8 cellular contexts compared by ENCODE assay signal in the genomic region with DNA sequence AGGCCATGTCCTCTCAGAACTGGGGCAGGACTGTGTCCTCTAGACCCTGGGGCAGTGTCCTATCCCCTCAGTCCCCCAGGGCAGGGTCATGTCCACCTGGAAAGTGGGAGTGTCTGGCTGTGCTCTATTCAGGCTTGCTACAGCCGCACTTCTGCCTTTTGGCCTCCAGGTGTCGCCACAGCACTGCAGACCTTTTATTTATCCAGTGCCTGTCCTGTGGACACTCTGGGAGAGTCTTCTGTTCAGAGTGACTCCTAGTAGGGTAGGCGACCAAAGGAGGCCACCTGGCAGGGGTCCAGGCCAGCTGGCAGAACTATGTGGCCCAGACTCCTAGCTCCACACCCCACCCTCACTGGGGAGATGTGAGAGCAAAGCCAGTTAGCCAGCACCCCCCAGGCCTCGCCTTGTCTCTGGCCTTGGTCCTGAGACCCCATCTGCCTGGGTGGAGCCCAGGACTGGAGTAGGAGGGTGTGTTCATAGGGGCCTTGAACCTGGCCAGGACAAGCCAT. TPM values are rescaled to one million over a fixed set of nuclear protein-coding genes. Genes with fewer than 3 reads are reported as not detected.
A peak's percentile ranks its signal among the peaks of the same experiment; 100 is the strongest.
DNase-seq lines count a peak whose midpoint lies in the region; TF ChIP-seq lines count a peak whose summit lies in the region.

No MANE protein-coding gene starts in this region.

- H3K36me3 ChIP-seq in mesenchymal stem cell (ENCODE audit: control insufficient read depth in 1 of 2, insufficient read depth in 2 of 2, low read depth in 1 of 2, low read length in 2 of 2) = no peaks in the 10 kb centered on the region

- no peak overlapping the region for H3K14ac ChIP-seq in mesenchymal stem cell (ENCODE audit: low read length in 2 of 2)

- peaks cover 15% of the 10 kb centered on the region for H3K4me1 ChIP-seq in mesenchymal stem cell (ENCODE audit: control insufficient read depth, insufficient read depth, low read depth, low read length)

- peaks cover 43 to 58% of the 10 kb centered on the region in 2 experiments for H3K27me3 ChIP-seq in mesenchymal stem cell (ENCODE audit: control insufficient read depth in 1 of 2, insufficient read depth in 1 of 2, low read length in 2 of 2)

- H3K4me2 ChIP-seq in mesenchymal stem cell (ENCODE audit: low read length, poor library complexity, severe bottlenecking) = no peak overlapping the region

- WGBS in mesenchymal stem cell = 0% methylated on average over 3 of the region's 4 CpGs

- no peak overlapping the region for H4K8ac ChIP-seq in mesenchymal stem cell (ENCODE audit: low read length)

- H3K4me3 ChIP-seq in mesenchymal stem cell (ENCODE audit: insufficient read depth in 1 of 2, low read depth in 1 of 2, low read length in 2 of 2) = no peak overlapping the region

- CTCF ChIA-PET in HEK293T (lab: Yijun Ruan, JAX) = interaction anchor here (1.1 kb wide), 1 partner anchor 229 kb away, joined by 3 read pairs; no protein-coding TSS in a partner anchor

- peak; percentile 75 for DNase-seq in COLO829 (ENCODE audit: low spot score)
- DNase-seq in HEK293T (ENCODE audit: extremely low spot score) = peak; percentile 78
- peak; percentile 17 for DNase-seq in NCI-H510A treated with DMSO at 0.1 percent for 48 hours (lab: John Stamatoyannopoulos, UW)
- DNase-seq in activated CD4-positive, alpha-beta T cell treated with anti-CD3 and anti-CD28 coated beads, Interleukin-2, amount 50 U/mL, for 4 hours = peak; percentile 54 to 59
- DNase-seq in ecto neural progenitor cell (ENCODE audit: low spot score) = peak; percentile 85
- peak; percentile 75 for DNase-seq in mesenchymal stem cell
- peak; percentile 30 to 43 for DNase-seq in stimulated activated CD8-positive, alpha-beta memory T cell treated with anti-CD3 and anti-CD28 coated beads, Interleukin-4, amount 100 ng/mL, for 4 hours (ENCODE audit: low read depth in 2 of 2, low spot score in 1 of 2)
- no peak for DNase-seq in NCI-H187 (lab: John Stamatoyannopoulos, UW)

- H3K27ac ChIP-seq in mesenchymal stem cell (ENCODE audit: low read length, poor library complexity, severe bottlenecking) = no peak overlapping the region

- H2AFZ ChIP-seq in mesenchymal stem cell (ENCODE audit: low read depth, low read length) = no peak overlapping the region

- H2AK5ac ChIP-seq in mesenchymal stem cell (ENCODE audit: low read length, severe bottlenecking) = no peak overlapping the region

- no peak overlapping the region for H2BK120ac ChIP-seq in mesenchymal stem cell (ENCODE audit: low read depth, low read length)

- H3K9ac ChIP-seq in mesenchymal stem cell (ENCODE audit: low read length) = no peak overlapping the region

- H2BK15ac ChIP-seq in mesenchymal stem cell (ENCODE audit: low read depth, poor library complexity, severe bottlenecking) = no peak overlapping the region

- H4K91ac ChIP-seq in mesenchymal stem cell (ENCODE audit: low read length) = no peak overlapping the region

- no peaks in the 10 kb centered on the region for H3K9me3 ChIP-seq in mesenchymal stem cell (ENCODE audit: control insufficient read depth, low read length)

- no peak overlapping the region for H2BK5ac ChIP-seq in mesenchymal stem cell (ENCODE audit: low read depth, low read length, poor library complexity, severe bottlenecking)

- H3K23ac ChIP-seq in mesenchymal stem cell (ENCODE audit: low read length in 2 of 2) = no peak overlapping the region

- H3K18ac ChIP-seq in mesenchymal stem cell (ENCODE audit: low read depth in 1 of 2, low read length in 2 of 2) = no peak overlapping the region

- POLR2A ChIA-PET in HEK293T (lab: Yijun Ruan, JAX) = no interaction called here

- no peaks in the 10 kb centered on the region for H3K79me1 ChIP-seq in mesenchymal stem cell (replicated peaks; ENCODE audit: low read length, poor library complexity, severe bottlenecking)

- no peak overlapping the region for H2BK12ac ChIP-seq in mesenchymal stem cell (ENCODE audit: low read length in 2 of 2)

- H3K4ac ChIP-seq in mesenchymal stem cell (ENCODE audit: low read depth in 1 of 2, low read length in 2 of 2) = no peak overlapping the region

TF ChIP-seq in HEK293T, 16 proteins besides CTCF, POLR2A, EP300 and RAD21:
- no peak for TF ChIP-seq FOXM1 (IDR thresholded peaks at IDR 0.05; ENCODE audit: borderline replicate concordance)
- no peak for TF ChIP-seq ELF4 (IDR thresholded peaks at IDR 0.05)
- TF ChIP-seq PKNOX1 (IDR thresholded peaks at IDR 0.05) = no peak
- TF ChIP-seq NFRKB (IDR thresholded peaks at IDR 0.05) = no peak
- TF ChIP-seq ARNT (IDR thresholded peaks at IDR 0.05) = no peak
- TF ChIP-seq L3MBTL2 (conservative IDR thresholded peaks at IDR 0.05) = no peak
- no peak for TF ChIP-seq SP1 (IDR thresholded peaks at IDR 0.05)
- no peak for TF ChIP-seq HDGF (IDR thresholded peaks at IDR 0.05; ENCODE audit: borderline replicate concordance)
- no peak for TF ChIP-seq LEF1 (IDR thresholded peaks at IDR 0.05; ENCODE audit: borderline replicate concordance)
- TF ChIP-seq BHLHE40 (IDR thresholded peaks at IDR 0.05; ENCODE audit: borderline replicate concordance) = no peak
- TF ChIP-seq FOXK2 (IDR thresholded peaks at IDR 0.05) = no peak
- TF ChIP-seq FOXA1 (IDR thresholded peaks at IDR 0.05) = no peak
- no peak for TF ChIP-seq CTBP1 (IDR thresholded peaks at IDR 0.05; ENCODE audit: borderline replicate concordance)
- TF ChIP-seq ZNF384 (IDR thresholded peaks at IDR 0.05) = no peak
- TF ChIP-seq TARDBP (IDR thresholded peaks at IDR 0.05) = no peak
- TF ChIP-seq SUZ12 (IDR thresholded peaks at IDR 0.05) = no peak

RNA-seq across cellular contexts. Expression of gene TMIE, which starts 3.9 kb away (rescaled TPM):
- not detected for polyA plus RNA-seq in mesenchymal stem cell (2013, experiment 1 of 2)
- 0.03 TPM for polyA plus RNA-seq in mesenchymal stem cell (2013, experiment 2 of 2)

RNA-seq across cellular contexts. Expression of gene ALS2CL, which starts 11.6 kb away (rescaled TPM):
- polyA plus RNA-seq in mesenchymal stem cell (2013, experiment 1 of 2) = 0.55 TPM
- 0.40 TPM for polyA plus RNA-seq in mesenchymal stem cell (2013, experiment 2 of 2)

RNA-seq across cellular contexts. Expression of gene PRSS50, which starts 12.6 kb away (rescaled TPM):
- not detected for polyA plus RNA-seq in mesenchymal stem cell (2013, experiment 1 of 2)
- polyA plus RNA-seq in mesenchymal stem cell (2013, experiment 2 of 2) = not detected

Comparison
In these comparisons a context has a peak if more than half of its experiments do, and no peak if none do; other contexts are left out.
1. DNase-seq: peak in COLO829 (single experiment), HEK293T (single experiment), NCI-H510A treated with DMSO at 0.1 percent for 48 hours (single experiment), activated CD4-positive, alpha-beta T cell treated with anti-CD3 and anti-CD28 coated beads, Interleukin-2, amount 50 U/mL, for 4 hours (2 of 2), ecto neural progenitor cell (single experiment), mesenchymal stem cell (single experiment) and stimulated activated CD8-positive, alpha-beta memory T cell treated with anti-CD3 and anti-CD28 coated beads, Interleukin-4, amount 100 ng/mL, for 4 hours (2 of 2); none in NCI-H187 (0 of 2).